20 cellular contexts compared by ENCODE assay signal in the genomic region with DNA sequence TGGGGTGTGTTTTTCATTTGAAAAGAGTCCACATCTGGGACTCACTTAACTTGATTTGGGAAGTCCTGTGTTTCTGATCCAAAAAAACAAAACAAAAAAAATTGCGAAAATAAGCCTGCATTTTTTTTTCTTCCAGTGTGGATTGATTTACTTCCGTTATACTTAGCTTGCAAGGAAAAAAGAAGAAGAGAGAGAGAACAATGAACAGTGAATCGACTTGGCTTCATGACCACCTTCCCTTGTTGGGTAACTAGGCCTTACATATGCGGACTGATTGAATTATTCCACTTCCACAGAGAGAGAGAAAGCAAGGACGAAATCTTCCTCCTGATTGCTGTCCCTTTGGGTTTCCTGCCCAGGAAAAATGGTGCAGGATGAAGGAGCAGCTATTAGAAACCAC.
"Had no signal": no experiment of that assay in that cellular context is flagged by ENCODE, and none has a peak within 500 bp of the region (broad histone marks: within the 10 kb centered on the region; RNA-seq: fewer than 3 reads in every experiment).

No MANE protein-coding gene starts in this region.

- H3K4me3 ChIP-seq: gastrocnemius medialis, heart left ventricle, left lung, mucosa of descending colon, right lobe of liver, thyroid gland had no signal

- ATAC-seq: activated naive CD4-positive, alpha-beta T cell treated with anti-CD3 and anti-CD28 coated beads, Interleukin-2, amount 50 U/mL, for 72 hours; effector memory CD8-positive, alpha-beta T cell; gastrocnemius medialis; heart left ventricle; left lung; mucosa of descending colon; right lobe of liver; stimulated activated memory B cell treated with anti-CD40 and anti-IgM and Interleukin-4, amounts not matched to agents 10 μg/mL and 1 μg/mL and 100 μg/mL, for 72 hours had no signal

- H3K9me3 ChIP-seq: gastrocnemius medialis, mucosa of descending colon, neutrophil, right lobe of liver, thyroid gland had no signal

- H3K27me3 ChIP-seq: gastrocnemius medialis, heart left ventricle, left lung, neutrophil, right lobe of liver, thyroid gland had no signal

- H2AFZ ChIP-seq: parathyroid adenoma had no signal

- DNase-seq: activated CD4-positive, alpha-beta T cell treated with anti-CD3 and anti-CD28 coated beads for 1 hour; activated gamma-delta T cell treated with Interleukin-2 at 50 U/mL for 16 hours; amniotic stem cell; effector memory CD8-positive, alpha-beta T cell; gastrocnemius medialis; heart left ventricle; left lung; mammary epithelial cell; mucosa of descending colon; naive B cell; right lobe of liver; stimulated activated CD4-positive, alpha-beta T cell treated with anti-CD3 and anti-CD28 coated beads, Interleukin-4, amount 100 ng/mL, for 24 hours; SW 1271; T-helper 2 cell; thyroid gland; WERI-Rb-1 had no signal

- H3K9ac ChIP-seq: parathyroid adenoma had no signal

- H3K79me2 ChIP-seq: parathyroid adenoma had no signal

- H3K4me1 Mint-ChIP-seq: stimulated activated memory B cell treated with anti-CD40 and anti-IgM and Interleukin-4, amounts not matched to agents 10 μg/mL and 1 μg/mL and 100 μg/mL, for 72 hours had no signal

- H3K36me3 ChIP-seq: gastrocnemius medialis, heart left ventricle, left lung, neutrophil, right lobe of liver, thyroid gland, WERI-Rb-1 had no signal

- H3K4me1 ChIP-seq: gastrocnemius medialis, left lung, parathyroid adenoma, right lobe of liver, thyroid gland had no signal

- H3K27me3 Mint-ChIP-seq: effector memory CD8-positive, alpha-beta T cell; naive B cell; stimulated activated memory B cell treated with anti-CD40 and anti-IgM and Interleukin-4, amounts not matched to agents 10 μg/mL and 1 μg/mL and 100 μg/mL, for 72 hours had no signal

- H3K27ac ChIP-seq: gastrocnemius medialis, heart left ventricle, left lung, neutrophil, parathyroid adenoma, right lobe of liver, thyroid gland, WERI-Rb-1 had no signal

- H3K36me3 Mint-ChIP-seq: activated naive CD4-positive, alpha-beta T cell treated with anti-CD3 and anti-CD28 coated beads, Interleukin-2, amount 50 U/mL, for 72 hours; naive B cell; stimulated activated memory B cell treated with anti-CD40 and anti-IgM and Interleukin-4, amounts not matched to agents 10 μg/mL and 1 μg/mL and 100 μg/mL, for 72 hours had no signal

- H3K4me3 Mint-ChIP-seq: effector memory CD8-positive, alpha-beta T cell; naive B cell; stimulated activated memory B cell treated with anti-CD40 and anti-IgM and Interleukin-4, amounts not matched to agents 10 μg/mL and 1 μg/mL and 100 μg/mL, for 72 hours had no signal

- H3K27ac Mint-ChIP-seq: activated naive CD4-positive, alpha-beta T cell treated with anti-CD3 and anti-CD28 coated beads, Interleukin-2, amount 50 U/mL, for 72 hours; effector memory CD8-positive, alpha-beta T cell; naive B cell; stimulated activated memory B cell treated with anti-CD40 and anti-IgM and Interleukin-4, amounts not matched to agents 10 μg/mL and 1 μg/mL and 100 μg/mL, for 72 hours had no signal
